15 cellular contexts compared by ENCODE assay signal in the genomic region with DNA sequence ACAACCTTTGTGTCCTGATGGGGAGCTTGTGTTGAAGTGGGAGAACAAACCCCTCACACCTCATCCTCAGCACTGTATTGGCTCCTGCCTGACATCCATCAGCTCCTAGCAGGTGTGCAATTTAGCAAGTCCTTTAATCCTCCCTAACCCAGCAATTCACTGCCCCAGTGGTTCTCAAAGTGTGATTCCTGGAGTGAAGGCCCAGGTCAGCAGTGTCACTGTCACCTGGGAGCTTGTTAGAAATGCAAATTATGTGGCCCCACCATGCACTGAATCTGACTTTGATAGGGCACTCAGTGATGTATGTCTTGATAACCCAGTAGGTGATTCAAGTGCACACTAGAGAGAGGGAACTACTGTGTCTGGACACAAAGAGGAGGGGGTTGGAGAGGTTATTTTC.
DNase-seq lines count a peak whose midpoint lies in the region; FAIRE-seq and TF ChIP-seq lines count a peak whose summit lies in the region.
"Had no signal": no experiment of that assay in that cellular context is flagged by ENCODE, and none has a peak within 500 bp of the region (broad histone marks: within the 10 kb centered on the region; RNA-seq: fewer than 3 reads in every experiment).

No MANE protein-coding gene starts in this region.

- no peaks in the 10 kb centered on the region for H3K9me3 ChIP-seq in mesenchymal stem cell (ENCODE audit: control insufficient read depth, low read length)
- no peaks in the 10 kb centered on the region for H3K9me3 ChIP-seq in transverse colon

- H3K4me3 ChIP-seq in mesenchymal stem cell (ENCODE audit: insufficient read depth in 1 of 2, low read depth in 1 of 2, low read length in 2 of 2) (no peak overlapping the region), transverse colon (no peak overlapping the region)

- no peak for FAIRE-seq in GM12892 (lab: Jason Lieb, UNC)
- FAIRE-seq: G401.6, HTR-8/SVneo had no signal

- intact Hi-C loops in transverse colon (cut with DNase I; ENCODE audit: low total_unique reads): no loop called here

- peak overlapping the region; percentile 90 for H2BK15ac ChIP-seq in mesenchymal stem cell (ENCODE audit: low read depth, poor library complexity, severe bottlenecking)

- H3K36me3 ChIP-seq in mesenchymal stem cell (ENCODE audit: control insufficient read depth in 1 of 2, insufficient read depth in 2 of 2, low read depth in 1 of 2, low read length in 2 of 2) (no peaks in the 10 kb centered on the region), transverse colon (no peaks in the 10 kb centered on the region)

- no peak overlapping the region for H3K9ac ChIP-seq in mesenchymal stem cell (ENCODE audit: low read length)

- no peak overlapping the region for H3K14ac ChIP-seq in mesenchymal stem cell (ENCODE audit: low read length in 2 of 2)

- H4K91ac ChIP-seq in mesenchymal stem cell (ENCODE audit: low read length): peak overlapping the region; percentile 83

- peaks cover 11% of the 10 kb centered on the region for H3K4me1 ChIP-seq in mesenchymal stem cell (ENCODE audit: control insufficient read depth, insufficient read depth, low read depth, low read length)
- H3K4me1 ChIP-seq in transverse colon: peaks cover 16 to 63% (median 44%) of the 10 kb centered on the region in 4 donors

- peak overlapping the region; percentile 50 to 99 for H2BK12ac ChIP-seq in mesenchymal stem cell (ENCODE audit: low read length in 2 of 2)

- H3K4me2 ChIP-seq in mesenchymal stem cell (ENCODE audit: low read length, poor library complexity, severe bottlenecking): no peak overlapping the region

- no peak for TF ChIP-seq EP300 in transverse colon (IDR thresholded peaks at IDR 0.05; ENCODE audit: low read depth)

- H3K18ac ChIP-seq in mesenchymal stem cell (ENCODE audit: low read depth in 1 of 2, low read length in 2 of 2): peak overlapping the region in 1 of 2 experiments; percentile 94

- peaks cover 5% of the 10 kb centered on the region for H3K79me1 ChIP-seq in mesenchymal stem cell (replicated peaks; ENCODE audit: low read length, poor library complexity, severe bottlenecking)

- TF ChIP-seq CTCF in VCaP (conservative IDR thresholded peaks at IDR 0.05) (no peak), transverse colon (IDR thresholded peaks at IDR 0.05) (no peak)

- TF ChIP-seq POLR2A in transverse colon (IDR thresholded peaks at IDR 0.05) (no peak), GM12892 (IDR thresholded peaks at IDR 0.05; ENCODE audit: low read depth, low read length) (no peak)

- peak overlapping the region; percentile 82 for H4K8ac ChIP-seq in mesenchymal stem cell (ENCODE audit: low read length)

- no peak overlapping the region for H2AFZ ChIP-seq in mesenchymal stem cell (ENCODE audit: low read depth, low read length)

- in situ Hi-C loops in transverse colon (cut with MboI; ENCODE audit: low pct_ligation_motif_present in 1 of 4, low pct_unique_long_range_greater_than_20kb in 1 of 4, low sequenced_read_pairs in 3 of 4): no loop called here

- peak overlapping the region; percentile 8 for H2BK120ac ChIP-seq in mesenchymal stem cell (ENCODE audit: low read depth, low read length)

- no peak overlapping the region for H3K23ac ChIP-seq in mesenchymal stem cell (ENCODE audit: low read length in 2 of 2)

- H3K27ac ChIP-seq in VCaP (peak overlapping the region; percentile 84), mesenchymal stem cell (ENCODE audit: low read length, poor library complexity, severe bottlenecking) (peak overlapping the region; percentile 68), transverse colon (peak overlapping the region; percentile 76 to 84 (median 80)), caudate nucleus (ENCODE audit: low read depth, low read length) (no peak overlapping the region)

- H2AK5ac ChIP-seq in mesenchymal stem cell (ENCODE audit: low read length, severe bottlenecking): peak overlapping the region; percentile 98

- H3K27me3 ChIP-seq in mesenchymal stem cell (ENCODE audit: control insufficient read depth in 1 of 2, insufficient read depth in 1 of 2, low read length in 2 of 2) (no peaks in the 10 kb centered on the region), transverse colon (no peaks in the 10 kb centered on the region)

- H3K4ac ChIP-seq in mesenchymal stem cell (ENCODE audit: low read depth in 1 of 2, low read length in 2 of 2): peak overlapping the region in 1 of 2 experiments; percentile 47

- DNase-seq in NCI-H82 (lab: John Stamatoyannopoulos, UW) (peak; percentile 29), NCI-H82 treated with DMSO at 0.1 percent for 48 hours (lab: John Stamatoyannopoulos, UW; ENCODE audit: unreplicated experiment) (no peak), mesenchymal stem cell (no peak), transverse colon (no peak), GM12892 (ENCODE audit: insufficient read length) (no peak), caudate nucleus (lab: John Stamatoyannopoulos, UW) (no peak), dermis blood vessel endothelial cell (no peak)
- DNase-seq: ACHN; activated CD4-positive, CD25-positive, alpha-beta regulatory T cell treated with anti-CD3 and anti-CD28 coated beads, Interleukin-2, amount 50 U/mL, for 72 hours; CD8-positive, alpha-beta memory T cell; central memory CD4-positive, alpha-beta T cell; stimulated activated CD4-positive, alpha-beta T cell treated with anti-CD3 and anti-CD28 coated beads, Interleukin-1b, Interleukin-23, amount 100 ng/mL, for 48 hours had no signal

- H2BK5ac ChIP-seq in mesenchymal stem cell (ENCODE audit: low read depth, low read length, poor library complexity, severe bottlenecking): peak overlapping the region; percentile 37
